In the genomic region with DNA sequence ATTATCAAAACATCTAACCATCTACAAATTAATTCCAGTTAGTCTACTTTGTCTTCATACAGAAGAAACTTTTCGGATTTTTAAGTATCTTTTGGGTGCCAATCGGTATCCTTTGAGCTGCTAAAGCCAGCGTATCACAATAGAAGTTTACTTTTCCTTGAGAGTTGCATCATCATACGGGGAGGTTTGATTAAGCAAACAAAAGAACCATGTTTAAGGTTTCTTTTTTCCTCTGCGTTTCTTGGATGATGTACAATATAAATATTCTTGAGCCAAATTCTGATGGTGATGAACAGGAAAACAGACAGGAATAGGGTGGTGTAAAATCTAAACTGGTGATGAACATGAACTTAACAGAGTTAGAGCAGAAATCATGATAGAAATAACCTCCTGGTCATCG, we compare ENCODE assay signal across 14 cellular contexts.
DNase-seq lines count a peak whose midpoint lies in the region; ATAC-seq, FAIRE-seq and TF ChIP-seq lines count a peak whose summit lies in the region.
"Had no signal": no experiment of that assay in that cellular context is flagged by ENCODE, and none has a peak within 500 bp of the region (broad histone marks: within the 10 kb centered on the region; RNA-seq: fewer than 3 reads in every experiment).

No MANE protein-coding gene starts in this region.

- DNase-seq in activated CD4-positive, alpha-beta T cell treated with anti-CD3 and anti-CD28 coated beads, Interleukin-2, amount 10 ng/mL, durations not matched to agents 24 days and 14 days, result no peak
- DNase-seq in activated CD4-positive, alpha-beta T cell treated with anti-CD3 and anti-CD28 coated beads for 48 hours, result no peak
- DNase-seq in breast epithelium (ENCODE audit: low spot score in 2 of 2), result no peak
- no peak for DNase-seq in keratinocyte (ENCODE audit: low read depth, low spot score)
- DNase-seq in thoracic aorta (ENCODE audit: low spot score), result no peak
- DNase-seq: activated effector memory CD4-positive, alpha-beta T cell treated with Interleukin-2 at 50 U/mL for 16 hours; erythroblast; NCI-H1105 treated with DMSO at 0.1 percent for 48 hours; stimulated activated naive CD4-positive, alpha-beta T cell treated with Interleukin-2 at 50 U/mL for 16 hours had no signal

- dilution Hi-C loops in keratinocyte (cut with MboI; ENCODE audit: extremely low pct_ligation_motif_present, low sequenced_read_pairs), result no loop called here

- ATAC-seq in thoracic aorta (ENCODE audit: insufficient number of reproducible peaks, low FRiP score, low read depth) (no peak), HG03571 (IDR thresholded peaks at IDR 0.05; ENCODE audit: unreplicated experiment) (no peak), GM21526 (IDR thresholded peaks at IDR 0.05; ENCODE audit: low FRiP score, unreplicated experiment) (no peak), HG02884 (IDR thresholded peaks at IDR 0.05; ENCODE audit: unreplicated experiment) (no peak)

- H3K36me3 ChIP-seq in breast epithelium, result no peaks in the 10 kb centered on the region
- peaks cover 0 to 32% of the 10 kb centered on the region in 2 experiments for H3K36me3 ChIP-seq in keratinocyte (ENCODE audit: control insufficient read depth in 2 of 2, extremely low read depth in 1 of 2, insufficient read depth in 2 of 2, low read length in 2 of 2)
- no peaks in the 10 kb centered on the region for H3K36me3 ChIP-seq in thoracic aorta
- H3K36me3 ChIP-seq: HAP-1 had no signal

- H3K4me2 ChIP-seq in keratinocyte (ENCODE audit: control insufficient read depth, extremely low read depth, insufficient read depth, low read depth, low read length), result peak overlapping the region; percentile 98

- FAIRE-seq in keratinocyte (lab: Jason Lieb, UNC), result no peak
- FAIRE-seq: A204.1 had no signal

- H3K9me3 Mint-ChIP-seq in activated CD4-positive, alpha-beta T cell treated with anti-CD3 and anti-CD28 coated beads, Interleukin-2, amount 10 ng/mL, durations not matched to agents 24 days and 14 days, result no peaks in the 10 kb centered on the region

- no peaks in the 10 kb centered on the region for H3K27me3 Mint-ChIP-seq in activated CD4-positive, alpha-beta T cell treated with anti-CD3 and anti-CD28 coated beads, Interleukin-2, amount 10 ng/mL, durations not matched to agents 24 days and 14 days

- peak overlapping the region; percentile 78 to 98 for H3K27ac ChIP-seq in breast epithelium
- peak overlapping the region; percentile 97 for H3K27ac ChIP-seq in keratinocyte (ENCODE audit: control insufficient read depth, insufficient read depth, low read length)
- peak overlapping the region; percentile 70 to 91 for H3K27ac ChIP-seq in thoracic aorta

- peak overlapping the region; percentile 3 for H3K27ac Mint-ChIP-seq in activated CD4-positive, alpha-beta T cell treated with anti-CD3 and anti-CD28 coated beads, Interleukin-2, amount 10 ng/mL, durations not matched to agents 24 days and 14 days

- intact Hi-C loops in activated CD4-positive, alpha-beta T cell treated with anti-CD3 and anti-CD28 coated beads, Interleukin-2, amount 10 ng/mL, durations not matched to agents 24 days and 14 days (cut with micrococcal nuclease), result no loop called here
- intact Hi-C loops in breast epithelium (cut with DNase I; ENCODE audit: low total_unique reads), result no loop called here

- peaks cover 73% of the 10 kb centered on the region for H3K4me1 Mint-ChIP-seq in activated CD4-positive, alpha-beta T cell treated with anti-CD3 and anti-CD28 coated beads, Interleukin-2, amount 10 ng/mL, durations not matched to agents 24 days and 14 days

- H4K20me1 ChIP-seq in keratinocyte (ENCODE audit: control insufficient read depth, extremely low read depth, insufficient read depth, low read length), result no peaks in the 10 kb centered on the region

- no peak for TF ChIP-seq POLR2A in breast epithelium (IDR thresholded peaks at IDR 0.05)

- H3K36me3 Mint-ChIP-seq in activated CD4-positive, alpha-beta T cell treated with anti-CD3 and anti-CD28 coated beads, Interleukin-2, amount 10 ng/mL, durations not matched to agents 24 days and 14 days (ENCODE audit: low read depth), result peaks cover 65% of the 10 kb centered on the region

- no peak overlapping the region for H3K4me3 Mint-ChIP-seq in activated CD4-positive, alpha-beta T cell treated with anti-CD3 and anti-CD28 coated beads, Interleukin-2, amount 10 ng/mL, durations not matched to agents 24 days and 14 days

- peaks cover 0 to 7% of the 10 kb centered on the region in 2 donors for H3K4me1 ChIP-seq in breast epithelium
- peaks cover 43% of the 10 kb centered on the region for H3K4me1 ChIP-seq in keratinocyte (ENCODE audit: control insufficient read depth, extremely low read depth, insufficient read depth, low read length)
- peaks cover 58 to 98% of the 10 kb centered on the region in 2 donors for H3K4me1 ChIP-seq in thoracic aorta (ENCODE audit: control insufficient read depth in 1 of 2, low read depth in 2 of 2)

- TF ChIP-seq CTCF in breast epithelium (IDR thresholded peaks at IDR 0.05) (no peak), keratinocyte (optimal IDR thresholded peaks at IDR 0.05 in 1 of 3, IDR thresholded peaks at IDR 0.05 in 1 of 3, conservative IDR thresholded peaks at IDR 0.05 in 1 of 3; ENCODE audit: extremely low read depth in 1 of 3, insufficient read depth in 2 of 3, low read length in 3 of 3) (no peak), thoracic aorta (IDR thresholded peaks at IDR 0.05) (no peak)

- no peaks in the 10 kb centered on the region for H3K27me3 ChIP-seq in breast epithelium
- H3K27me3 ChIP-seq in keratinocyte (ENCODE audit: control insufficient read depth, extremely low read depth, insufficient read depth, low read length), result no peaks in the 10 kb centered on the region
- no peaks in the 10 kb centered on the region for H3K27me3 ChIP-seq in thoracic aorta (replicated peaks; ENCODE audit: insufficient read depth)

- H3K9ac ChIP-seq in keratinocyte (ENCODE audit: control insufficient read depth, extremely low read depth, insufficient read depth, low read length), result no peak overlapping the region

- H3K79me2 ChIP-seq in keratinocyte (ENCODE audit: control insufficient read depth, insufficient read depth, low read length), result peaks cover 65% of the 10 kb centered on the region

- H3K9me1 ChIP-seq in keratinocyte (ENCODE audit: control insufficient read depth, extremely low read depth, insufficient read depth, low read length), result no peaks in the 10 kb centered on the region

- no peaks in the 10 kb centered on the region for H3K9me3 ChIP-seq in breast epithelium
- H3K9me3 ChIP-seq in keratinocyte (ENCODE audit: control insufficient read depth, low read depth, low read length), result no peaks in the 10 kb centered on the region
- no peaks in the 10 kb centered on the region for H3K9me3 ChIP-seq in thoracic aorta
- H3K9me3 ChIP-seq: HAP-1 had no signal

- H2AFZ ChIP-seq in keratinocyte (ENCODE audit: control insufficient read depth, low read length), result peak overlapping the region; percentile 50

- peak overlapping the region in 2 of 3 donors; percentile 8 to 36 for H3K4me3 ChIP-seq in breast epithelium
- peak overlapping the region in 2 of 3 experiments; percentile 19 to 35 for H3K4me3 ChIP-seq in keratinocyte (ENCODE audit: control insufficient read depth in 2 of 3, extremely low read depth in 1 of 3, insufficient read depth in 2 of 3, low read depth in 1 of 3, low read length in 3 of 3)
- H3K4me3 ChIP-seq in thoracic aorta, result peak overlapping the region; percentile 58
- H3K4me3 ChIP-seq: HAP-1 had no signal
